In genomic region chrX:65871671-65872311, GRCh38 we compare ENCODE assay signal across 9 cellular contexts.
A peak's percentile ranks its signal among the peaks of the same experiment; 100 is the strongest.
DNase-seq lines count a peak whose midpoint lies in the region; ATAC-seq lines count a peak whose summit lies in the region.
"Had no signal": no experiment of that assay in that cellular context is flagged by ENCODE, and none has a peak within 500 bp of the region (broad histone marks: within the 10 kb centered on the region; RNA-seq: fewer than 3 reads in every experiment).

No MANE protein-coding gene starts in this region.

- DNase-seq in activated naive CD8-positive, alpha-beta T cell treated with anti-CD3 and anti-CD28 coated beads, Interleukin-2, amount 50 U/mL, for 24 hours = peak; percentile 4
- DNase-seq in activated naive CD8-positive, alpha-beta T cell treated with anti-CD3 and anti-CD28 coated beads for 36 hours = no peak
- peak; percentile 16 for DNase-seq in SK-MEL-5 (ENCODE audit: low read depth, low spot score)
- DNase-seq in stimulated activated naive CD8-positive, alpha-beta T cell treated with anti-CD3 and anti-CD28 coated beads, Interleukin-15, amount 100 ng/mL, for 72 hours = peak in 1 of 2 donors; percentile 10
- no peak for DNase-seq in NCI-H748 (lab: John Stamatoyannopoulos, UW; ENCODE audit: unreplicated experiment)
- no peak for DNase-seq in MV-4-11 (lab: John Stamatoyannopoulos, UW)

- H3K4me1 Mint-ChIP-seq in activated naive CD8-positive, alpha-beta T cell treated with anti-CD3 and anti-CD28 coated beads, Interleukin-2, amount 50 U/mL, for 24 hours = peaks cover 4% of the 10 kb centered on the region
- H3K4me1 Mint-ChIP-seq in activated naive CD8-positive, alpha-beta T cell treated with anti-CD3 and anti-CD28 coated beads for 36 hours = peaks cover 5% of the 10 kb centered on the region
- peaks cover 23% of the 10 kb centered on the region for H3K4me1 Mint-ChIP-seq in stimulated activated naive CD8-positive, alpha-beta T cell treated with anti-CD3 and anti-CD28 coated beads, Interleukin-15, amount 100 ng/mL, for 72 hours

- H3K4me3 Mint-ChIP-seq in activated naive CD8-positive, alpha-beta T cell treated with anti-CD3 and anti-CD28 coated beads, Interleukin-2, amount 50 U/mL, for 24 hours = no peak overlapping the region
- H3K4me3 Mint-ChIP-seq in activated naive CD8-positive, alpha-beta T cell treated with anti-CD3 and anti-CD28 coated beads for 36 hours = no peak overlapping the region
- H3K4me3 Mint-ChIP-seq in stimulated activated naive CD8-positive, alpha-beta T cell treated with anti-CD3 and anti-CD28 coated beads, Interleukin-15, amount 100 ng/mL, for 72 hours = no peak overlapping the region
- H3K4me3 Mint-ChIP-seq: T-cell had no signal

- H3K36me3 Mint-ChIP-seq in activated naive CD8-positive, alpha-beta T cell treated with anti-CD3 and anti-CD28 coated beads, Interleukin-2, amount 50 U/mL, for 24 hours (ENCODE audit: low read depth) = no peaks in the 10 kb centered on the region
- H3K36me3 Mint-ChIP-seq in activated naive CD8-positive, alpha-beta T cell treated with anti-CD3 and anti-CD28 coated beads for 36 hours = no peaks in the 10 kb centered on the region
- H3K36me3 Mint-ChIP-seq: T-cell had no signal

- H3K27ac Mint-ChIP-seq in activated naive CD8-positive, alpha-beta T cell treated with anti-CD3 and anti-CD28 coated beads, Interleukin-2, amount 50 U/mL, for 24 hours = no peak overlapping the region
- H3K27ac Mint-ChIP-seq in activated naive CD8-positive, alpha-beta T cell treated with anti-CD3 and anti-CD28 coated beads for 36 hours = no peak overlapping the region
- no peak overlapping the region for H3K27ac Mint-ChIP-seq in stimulated activated naive CD8-positive, alpha-beta T cell treated with anti-CD3 and anti-CD28 coated beads, Interleukin-15, amount 100 ng/mL, for 72 hours
- H3K27ac Mint-ChIP-seq: T-cell had no signal

- in situ Hi-C loops in SK-MEL-5 (cut with HindIII; ENCODE audit: low pct_unique_long_range_greater_than_20kb, low sequenced_read_pairs) = no loop called here

- ATAC-seq in activated naive CD8-positive, alpha-beta T cell treated with anti-CD3 and anti-CD28 coated beads, Interleukin-2, amount 50 U/mL, for 24 hours = no peak
- ATAC-seq in HG03175 (IDR thresholded peaks at IDR 0.05; ENCODE audit: unreplicated experiment) (peak; percentile 69), GM19455 (IDR thresholded peaks at IDR 0.05; ENCODE audit: unreplicated experiment) (no peak)
- peak; percentile 23 for ATAC-seq in stimulated activated naive CD8-positive, alpha-beta T cell treated with anti-CD3 and anti-CD28 coated beads, Interleukin-15, amount 100 ng/mL, for 72 hours
- ATAC-seq: T-cell had no signal

- H3K27me3 Mint-ChIP-seq in activated naive CD8-positive, alpha-beta T cell treated with anti-CD3 and anti-CD28 coated beads, Interleukin-2, amount 50 U/mL, for 24 hours = no peaks in the 10 kb centered on the region
- no peaks in the 10 kb centered on the region for H3K27me3 Mint-ChIP-seq in activated naive CD8-positive, alpha-beta T cell treated with anti-CD3 and anti-CD28 coated beads for 36 hours
- no peaks in the 10 kb centered on the region for H3K27me3 Mint-ChIP-seq in stimulated activated naive CD8-positive, alpha-beta T cell treated with anti-CD3 and anti-CD28 coated beads, Interleukin-15, amount 100 ng/mL, for 72 hours

- no peaks in the 10 kb centered on the region for H3K9me3 Mint-ChIP-seq in activated naive CD8-positive, alpha-beta T cell treated with anti-CD3 and anti-CD28 coated beads, Interleukin-2, amount 50 U/mL, for 24 hours
- no peaks in the 10 kb centered on the region for H3K9me3 Mint-ChIP-seq in activated naive CD8-positive, alpha-beta T cell treated with anti-CD3 and anti-CD28 coated beads for 36 hours
- H3K9me3 Mint-ChIP-seq in stimulated activated naive CD8-positive, alpha-beta T cell treated with anti-CD3 and anti-CD28 coated beads, Interleukin-15, amount 100 ng/mL, for 72 hours = no peaks in the 10 kb centered on the region

Comparison
In these comparisons a context has a peak if more than half of its experiments do, and no peak if none do; other contexts are left out.
1. DNase-seq: peak in activated naive CD8-positive, alpha-beta T cell treated with anti-CD3 and anti-CD28 coated beads, Interleukin-2, amount 50 U/mL, for 24 hours (single experiment) and SK-MEL-5 (single experiment); none in activated naive CD8-positive, alpha-beta T cell treated with anti-CD3 and anti-CD28 coated beads for 36 hours (single experiment), NCI-H748 (single experiment) and MV-4-11 (single experiment).
2. ATAC-seq: peak in HG03175 (single experiment) and stimulated activated naive CD8-positive, alpha-beta T cell treated with anti-CD3 and anti-CD28 coated beads, Interleukin-15, amount 100 ng/mL, for 72 hours (single experiment); none in activated naive CD8-positive, alpha-beta T cell treated with anti-CD3 and anti-CD28 coated beads, Interleukin-2, amount 50 U/mL, for 24 hours (single experiment) and GM19455 (single experiment).